Comparison of ENCODE assay signal across 15 cellular contexts in the genomic region with DNA sequence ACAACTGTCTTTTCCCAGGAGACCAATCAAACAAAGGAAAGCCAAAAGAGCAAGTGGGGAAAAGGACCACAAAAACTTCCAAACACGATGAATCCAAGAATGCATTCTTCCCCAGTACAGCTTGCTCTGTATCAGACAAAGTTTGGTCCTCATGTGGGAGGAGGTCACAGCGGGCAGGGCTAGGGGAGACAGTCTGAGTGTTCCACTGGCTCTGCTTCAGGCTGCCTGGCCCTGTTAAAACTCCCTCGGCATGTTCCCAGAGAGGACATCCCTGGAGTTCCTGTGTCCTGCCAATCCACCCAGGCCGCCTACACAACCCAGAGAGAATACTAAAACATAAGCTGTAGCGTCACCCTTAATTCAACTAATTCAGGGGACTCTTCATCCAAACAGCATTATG.
DNase-seq lines count a peak whose midpoint lies in the region; ATAC-seq and TF ChIP-seq lines count a peak whose summit lies in the region.
"Had no signal": no experiment of that assay in that cellular context is flagged by ENCODE, and none has a peak within 500 bp of the region (broad histone marks: within the 10 kb centered on the region; RNA-seq: fewer than 3 reads in every experiment).

No MANE protein-coding gene starts in this region.

- H3K9me3 ChIP-seq in colonic mucosa (no peaks in the 10 kb centered on the region), osteoblast (ENCODE audit: low read depth, low read length) (no peaks in the 10 kb centered on the region), upper lobe of right lung (no peaks in the 10 kb centered on the region)
- H3K9me3 ChIP-seq: BLaER1 had no signal

- no peaks in the 10 kb centered on the region for H3K79me2 ChIP-seq in osteoblast (ENCODE audit: insufficient read depth, low read length)

- H3K27me3 ChIP-seq in colonic mucosa = no peaks in the 10 kb centered on the region
- no peaks in the 10 kb centered on the region for H3K27me3 ChIP-seq in osteoblast (ENCODE audit: insufficient read depth, low read length)
- H3K27me3 ChIP-seq in upper lobe of right lung = no peaks in the 10 kb centered on the region
- H3K27me3 ChIP-seq: BLaER1 had no signal

- H4K20me1 ChIP-seq in osteoblast (ENCODE audit: insufficient read depth, low read length) = no peaks in the 10 kb centered on the region
- H4K20me1 ChIP-seq: BLaER1 had no signal

- H3K27ac ChIP-seq in colonic mucosa (no peak overlapping the region), osteoblast (ENCODE audit: low read depth, low read length) (no peak overlapping the region), upper lobe of right lung (no peak overlapping the region)
- H3K27ac ChIP-seq: BLaER1 had no signal

- H3K9ac ChIP-seq in colonic mucosa (ENCODE audit: low read depth in 2 of 2, low read length in 2 of 2) = no peak overlapping the region
- H3K9ac ChIP-seq: BLaER1 had no signal

- no peaks in the 10 kb centered on the region for H3K36me3 ChIP-seq in colonic mucosa
- H3K36me3 ChIP-seq in osteoblast (ENCODE audit: insufficient read depth, low read length) = no peaks in the 10 kb centered on the region
- no peaks in the 10 kb centered on the region for H3K36me3 ChIP-seq in upper lobe of right lung
- H3K36me3 ChIP-seq: BLaER1 had no signal

- no peak overlapping the region for H3K4me2 ChIP-seq in osteoblast (ENCODE audit: insufficient read depth, low read length)
- H3K4me2 ChIP-seq: BLaER1 had no signal

- intact Hi-C loops in colonic mucosa (cut with DNase I) = no loop called here
- intact Hi-C loops in left cardiac atrium (cut with DNase I) = no loop called here
- intact Hi-C loops in upper lobe of right lung (cut with DNase I) = no loop called here

- no peaks in the 10 kb centered on the region for H3K4me1 ChIP-seq in colonic mucosa
- H3K4me1 ChIP-seq in osteoblast (ENCODE audit: insufficient read depth, low read length) = peaks cover 18% of the 10 kb centered on the region
- H3K4me1 ChIP-seq in upper lobe of right lung = no peaks in the 10 kb centered on the region

- H2AFZ ChIP-seq in osteoblast (ENCODE audit: low read length) = no peak overlapping the region

- TF ChIP-seq CTCF in colonic mucosa (IDR thresholded peaks at IDR 0.05) (no peak), osteoblast (IDR thresholded peaks at IDR 0.05; ENCODE audit: extremely low read depth, low read depth, low read length) (no peak), upper lobe of right lung (IDR thresholded peaks at IDR 0.05) (no peak)

- DNase-seq in colonic mucosa (peak; percentile 27), left cardiac atrium (peak; percentile 24), osteoblast (ENCODE audit: insufficient read length, low spot score, missing footprints) (peak; percentile 13), upper lobe of right lung (no peak), NCI-H146 (lab: John Stamatoyannopoulos, UW) (no peak), NCI-H2227 treated with DMSO at 0.1 percent for 48 hours (lab: John Stamatoyannopoulos, UW) (no peak)
- DNase-seq: CD8-positive, alpha-beta memory T cell; GF-D8; KBM-7; NCI-H1092; NCI-H1694; NCI-H2107; NCI-H345 had no signal

- H3K4me3 ChIP-seq in colonic mucosa (no peak overlapping the region), osteoblast (ENCODE audit: insufficient read depth, low read length) (no peak overlapping the region), upper lobe of right lung (no peak overlapping the region)
- H3K4me3 ChIP-seq: BLaER1 had no signal

- ATAC-seq in left cardiac atrium (peak; percentile 85 to 86), upper lobe of right lung (peak; percentile 39), HG02571 (IDR thresholded peaks at IDR 0.05; ENCODE audit: unreplicated experiment) (no peak)

Comparison
In these comparisons a context has a peak if more than half of its experiments do, and no peak if none do; other contexts are left out.
1. DNase-seq: peak in colonic mucosa (single experiment), left cardiac atrium (single experiment) and osteoblast (single experiment); none in upper lobe of right lung (single experiment), NCI-H146 (single experiment) and NCI-H2227 treated with DMSO at 0.1 percent for 48 hours (single experiment).